24 cellular contexts compared by ENCODE assay signal in the genomic region with DNA sequence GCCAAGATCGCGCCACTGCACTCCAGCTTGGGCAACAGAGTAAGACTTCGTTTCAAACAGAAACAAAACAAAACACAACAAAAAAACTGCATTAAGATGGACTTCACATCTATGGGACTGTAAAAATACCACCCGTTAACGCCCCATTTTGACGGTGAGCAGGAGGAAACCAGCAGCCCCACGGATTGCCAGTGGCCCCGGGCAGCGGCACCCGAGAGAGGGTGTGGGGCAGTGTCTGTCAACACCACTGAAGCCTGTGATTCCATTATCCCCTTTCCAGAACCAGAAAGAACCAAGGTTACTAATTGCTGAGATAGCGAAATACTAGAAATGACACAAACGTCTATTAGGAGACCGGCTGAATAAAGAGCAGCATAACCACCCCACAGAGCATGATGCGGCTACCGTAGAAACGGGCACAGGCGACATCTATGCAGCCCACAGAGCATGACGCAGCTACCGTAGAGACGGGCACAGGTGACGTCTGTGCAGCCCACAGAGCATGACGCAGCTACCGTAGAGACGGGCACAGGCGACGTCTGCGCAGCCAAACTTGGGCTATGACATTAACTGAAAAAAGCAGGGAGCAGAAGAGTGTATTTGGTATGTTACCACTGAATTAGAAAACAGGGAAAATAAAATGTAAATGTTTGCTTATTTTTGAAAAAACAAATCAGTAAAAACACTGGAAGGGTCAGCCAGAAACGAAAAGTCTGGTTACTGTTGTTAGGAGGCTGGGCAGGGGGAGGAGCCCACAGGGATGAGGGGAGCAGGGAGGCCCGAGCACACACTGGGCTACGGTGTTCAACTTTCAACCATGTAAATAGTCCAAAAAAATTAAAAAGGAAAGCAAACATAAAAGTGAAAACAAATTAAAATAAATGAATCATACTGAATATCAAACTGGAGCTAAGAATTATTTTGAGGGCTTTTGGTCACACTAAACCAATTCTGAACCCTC.
A peak's percentile ranks its signal among the peaks of the same experiment; 100 is the strongest.
DNase-seq lines count a peak whose midpoint lies in the region; ATAC-seq, FAIRE-seq and TF ChIP-seq lines count a peak whose summit lies in the region.
"Had no signal": no experiment of that assay in that cellular context is flagged by ENCODE, and none has a peak within 500 bp of the region (broad histone marks: within the 10 kb centered on the region; RNA-seq: fewer than 3 reads in every experiment).

No MANE protein-coding gene starts in this region.

- H3K27ac ChIP-seq in H9 (ENCODE audit: insufficient read length, low read depth, low read length): no peak overlapping the region
- H3K27ac ChIP-seq in K562 (ENCODE audit: extremely low read depth, low read depth, low read length): no peak overlapping the region
- H3K27ac ChIP-seq in iPS-18a (ENCODE audit: low read length): no peak overlapping the region
- no peak overlapping the region for H3K27ac ChIP-seq in neuronal stem cell (replicated peaks; ENCODE audit: low read length)
- no peak overlapping the region for H3K27ac ChIP-seq in stomach
- H3K27ac ChIP-seq in effector memory CD4-positive, alpha-beta T cell (ENCODE audit: insufficient read depth, low read length, poor library complexity, severe bottlenecking): no peak overlapping the region

- no peaks in the 10 kb centered on the region for H3K9me1 ChIP-seq in K562 (ENCODE audit: control insufficient read depth, insufficient read depth, low read length)

- H2BK120ac ChIP-seq in H9 (ENCODE audit: low read depth, low read length, poor library complexity, severe bottlenecking) (no peak overlapping the region), neuronal stem cell (ENCODE audit: low read depth, low read length) (no peak overlapping the region)

- ATAC-seq in K562: no peak
- no peak for ATAC-seq in HG03139 (IDR thresholded peaks at IDR 0.05; ENCODE audit: unreplicated experiment)
- ATAC-seq: HCT116, Right ventricle myocardium inferior had no signal

- H2BK12ac ChIP-seq in H9 (ENCODE audit: insufficient read length, low read depth, low read length) (no peak overlapping the region), neuronal stem cell (ENCODE audit: low read length) (no peak overlapping the region)

- POLR2A ChIA-PET in K562 (lab: Yijun Ruan, JAX): interaction anchor here (1.8 kb wide), 1 partner anchor 10 kb away, joined by 8 read pairs; no protein-coding TSS in a partner anchor

- no peak overlapping the region for H4K5ac ChIP-seq in H9 (ENCODE audit: insufficient read length, low read depth, low read length)

- no peak overlapping the region for H3K56ac ChIP-seq in H9 (ENCODE audit: insufficient read length, low read depth, low read length)

- H2AK5ac ChIP-seq in H9 (ENCODE audit: insufficient read length, low read length): no peak overlapping the region
- H2AK5ac ChIP-seq in neuronal stem cell (ENCODE audit: low read depth, low read length): no peak overlapping the region

- H3K27me3 Mint-ChIP-seq in H9 (ENCODE audit: low read depth): peaks cover 2% of the 10 kb centered on the region
- H3K27me3 Mint-ChIP-seq: IgD-negative memory B cell had no signal

- H3K36me3 ChIP-seq in K562 (ENCODE audit: control insufficient read depth, insufficient read depth, low read length): peaks cover 3% of the 10 kb centered on the region; the same call in 1 of the 3 replicates
- H3K36me3 ChIP-seq in iPS-18a (ENCODE audit: control insufficient read depth, low read depth, low read length): no peaks in the 10 kb centered on the region
- H3K36me3 ChIP-seq in neuronal stem cell (replicated peaks in 1 of 2; ENCODE audit: control insufficient read depth in 2 of 2, insufficient read depth in 2 of 2, low read length in 2 of 2): peaks cover under 1 to 4% of the 10 kb centered on the region in 2 donors
- peaks cover 0 to 58% (median 26%) of the 10 kb centered on the region in 4 donors for H3K36me3 ChIP-seq in stomach
- no peaks in the 10 kb centered on the region for H3K36me3 ChIP-seq in effector memory CD4-positive, alpha-beta T cell (ENCODE audit: control insufficient read depth, insufficient read depth, low read length)
- H3K36me3 ChIP-seq: MG63 had no signal

- TF ChIP-seq EP300 in K562 (IDR thresholded peaks at IDR 0.05; ENCODE audit: low read length) (no peak), stomach (IDR thresholded peaks at IDR 0.05) (no peak)

- H3K4ac ChIP-seq in H9 (ENCODE audit: low read depth, low read length) (no peak overlapping the region), neuronal stem cell (ENCODE audit: low read length) (no peak overlapping the region)

- H3K4me3 ChIP-seq in K562 (no peak overlapping the region), iPS-18a (ENCODE audit: low read length) (peak overlapping the region; percentile 23), neuronal stem cell (ENCODE audit: low read length in 2 of 2) (no peak overlapping the region), stomach (no peak overlapping the region)
- H3K4me3 ChIP-seq in effector memory CD4-positive, alpha-beta T cell (ENCODE audit: insufficient read depth, low read depth, low read length, poor library complexity, severe bottlenecking): no peak overlapping the region
- H3K4me3 ChIP-seq: MG63 had no signal

- peak overlapping the region; percentile 43 for H3K4me2 ChIP-seq in H9 (ENCODE audit: insufficient read depth, insufficient read length, low read length)
- no peak overlapping the region for H3K4me2 ChIP-seq in K562 (ENCODE audit: insufficient read depth, low read length)
- no peak overlapping the region for H3K4me2 ChIP-seq in neuronal stem cell (ENCODE audit: insufficient read depth, low read length, poor library complexity, severe bottlenecking)

- H3K23me2 ChIP-seq in H9 (ENCODE audit: insufficient read length, low read depth, low read length, poor library complexity, severe bottlenecking): no peaks in the 10 kb centered on the region

- in situ Hi-C loops in K562 (cut with MboI): no loop called here

- H4K20me1 ChIP-seq in H9 (ENCODE audit: control insufficient read depth, insufficient read depth, insufficient read length) (no peaks in the 10 kb centered on the region), K562 (replicated peaks; ENCODE audit: control insufficient read depth, insufficient read depth, low read length) (no peaks in the 10 kb centered on the region)

- H4K91ac ChIP-seq in H9 (ENCODE audit: insufficient read length, low read depth, low read length) (no peak overlapping the region), neuronal stem cell (ENCODE audit: low read depth, low read length, poor library complexity) (no peak overlapping the region)

- FAIRE-seq in K562 (lab: Jason Lieb, UNC): no peak
- FAIRE-seq: RCC 7860 had no signal

- H3K79me1 ChIP-seq in H9 (ENCODE audit: insufficient read depth, low read depth, low read length, poor library complexity, severe bottlenecking) (no peaks in the 10 kb centered on the region), neuronal stem cell (ENCODE audit: low read depth, low read length) (no peaks in the 10 kb centered on the region)

- H3K23ac ChIP-seq in H9 (ENCODE audit: insufficient read length, low read depth, low read length): no peak overlapping the region
- peak overlapping the region; percentile 85 for H3K23ac ChIP-seq in neuronal stem cell (ENCODE audit: low read depth, low read length, poor library complexity)

- H3K4me1 Mint-ChIP-seq in H9: peaks cover 32 to 44% of the 10 kb centered on the region in 2 experiments
- H3K4me1 Mint-ChIP-seq: CD14-positive monocyte, IgD-negative memory B cell had no signal

- no peaks in the 10 kb centered on the region for H3K27me3 ChIP-seq in H9 (ENCODE audit: insufficient read depth, low read length)
- no peaks in the 10 kb centered on the region for H3K27me3 ChIP-seq in K562 (ENCODE audit: control insufficient read depth in 2 of 2, insufficient read depth in 2 of 2, low read length in 2 of 2)
- no peaks in the 10 kb centered on the region for H3K27me3 ChIP-seq in iPS-18a (ENCODE audit: control insufficient read depth, insufficient read depth, low read length)
- no peaks in the 10 kb centered on the region for H3K27me3 ChIP-seq in neuronal stem cell (ENCODE audit: control insufficient read depth in 3 of 3, insufficient read depth in 3 of 3, low read depth in 1 of 3, low read length in 3 of 3)
- no peaks in the 10 kb centered on the region for H3K27me3 ChIP-seq in stomach
- no peaks in the 10 kb centered on the region for H3K27me3 ChIP-seq in effector memory CD4-positive, alpha-beta T cell (replicated peaks; ENCODE audit: control insufficient read depth, insufficient read depth, low read length, poor library complexity, severe bottlenecking)
- H3K27me3 ChIP-seq: MG63 had no signal

- no peak overlapping the region for H3K9ac ChIP-seq in H9 (ENCODE audit: extremely low read depth, insufficient read length, low read length)
- no peak overlapping the region; a peak in 1 of 4 replicates for H3K9ac ChIP-seq in K562 (ENCODE audit: insufficient read depth in 1 of 2, low read depth in 2 of 2, low read length in 2 of 2)
- peak overlapping the region; percentile 32 for H3K9ac ChIP-seq in iPS-18a (ENCODE audit: low read length)
- H3K9ac ChIP-seq in neuronal stem cell (ENCODE audit: low read depth, low read length, poor library complexity): peak overlapping the region; percentile 45

- H3K4me1 ChIP-seq in H9 (ENCODE audit: insufficient read depth, low read length): peaks cover 2% of the 10 kb centered on the region; the same call in 1 of the 2 replicates
- H3K4me1 ChIP-seq in K562 (replicated peaks in 1 of 2; ENCODE audit: control insufficient read depth in 2 of 2, insufficient read depth in 2 of 2, low read length in 2 of 2): peaks cover 9 to 19% of the 10 kb centered on the region in 2 experiments; a peak in 4 of 5 replicates
- H3K4me1 ChIP-seq in iPS-18a (ENCODE audit: control insufficient read depth, low read depth, low read length): peaks cover 29% of the 10 kb centered on the region
- peaks cover 9 to 14% of the 10 kb centered on the region in 2 donors for H3K4me1 ChIP-seq in neuronal stem cell (ENCODE audit: control insufficient read depth in 2 of 2, insufficient read depth in 1 of 2, low read depth in 1 of 2, low read length in 2 of 2)
- H3K4me1 ChIP-seq in stomach: no peaks in the 10 kb centered on the region
- H3K4me1 ChIP-seq in effector memory CD4-positive, alpha-beta T cell (ENCODE audit: control insufficient read depth, insufficient read depth, low read length, poor library complexity, severe bottlenecking): no peaks in the 10 kb centered on the region

- no CpG with 5 or more reads among the region's 30 CpGs for WGBS in H9 (ENCODE audit: extremely low coverage, insufficient read length, low lambda C conversion rate)
- 88% methylated on average over 30 of the region's 30 CpGs for WGBS in K562 (ENCODE audit: insufficient coverage, low coverage, missing lambda C conversion rate)
- no CpG with 5 or more reads among the region's 30 CpGs for WGBS in neuronal stem cell (ENCODE audit: extremely low coverage in 2 of 2, insufficient read length in 2 of 2, insufficient replicate concordance in 1 of 2), 2 donors
- 90 to 95% (median 90%) methylated on average over 30 of the region's 30 CpGs for WGBS in stomach, 5 donors

- no peak for TF ChIP-seq CTCF in H9 (conservative IDR thresholded peaks at IDR 0.05)
- no peak for TF ChIP-seq CTCF in K562 (IDR thresholded peaks at IDR 0.05 in 2 of 3, conservative IDR thresholded peaks at IDR 0.05 in 1 of 3; ENCODE audit: insufficient read depth in 2 of 3, low read depth in 1 of 3, low read length in 3 of 3)
- TF ChIP-seq CTCF in stomach (IDR thresholded peaks at IDR 0.05): no peak

- no peak for TF ChIP-seq RAD21 in K562 (CRISPR knock-in tag; conservative IDR thresholded peaks at IDR 0.05 in 1 of 2, IDR thresholded peaks at IDR 0.05 in 1 of 2)

- H3K9me3 ChIP-seq in H9 (ENCODE audit: control insufficient read depth, low read depth, low read length) (no peaks in the 10 kb centered on the region), K562 (replicated peaks; ENCODE audit: control insufficient read depth, insufficient read depth, low read depth, low read length) (no peaks in the 10 kb centered on the region), iPS-18a (ENCODE audit: control insufficient read depth, low read depth, low read length) (no peaks in the 10 kb centered on the region), neuronal stem cell (replicated peaks in 1 of 2; ENCODE audit: control insufficient read depth in 2 of 2, insufficient read depth in 1 of 2, low read depth in 1 of 2, low read length in 2 of 2) (peaks cover 0 to 5% of the 10 kb centered on the region in 2 donors), stomach (no peaks in the 10 kb centered on the region)
- no peaks in the 10 kb centered on the region for H3K9me3 ChIP-seq in effector memory CD4-positive, alpha-beta T cell (ENCODE audit: control insufficient read depth, low read length)
- H3K9me3 ChIP-seq: MG63 had no signal

- H2BK5ac ChIP-seq in H9 (ENCODE audit: insufficient read length, low read length) (no peak overlapping the region), neuronal stem cell (ENCODE audit: low read length) (no peak overlapping the region)

- H3K4me3 Mint-ChIP-seq in H9: peak overlapping the region; percentile 59 to 73
- H3K4me3 Mint-ChIP-seq: CD14-positive monocyte, IgD-negative memory B cell had no signal

- H2BK20ac ChIP-seq in H9 (ENCODE audit: low read depth, low read length, poor library complexity, severe bottlenecking): no peak overlapping the region

- no peak overlapping the region for H2BK15ac ChIP-seq in H9 (ENCODE audit: low read depth, low read length)
- no peak overlapping the region for H2BK15ac ChIP-seq in neuronal stem cell (ENCODE audit: low read length)

- peak overlapping the region in 2 of 3 experiments; percentile 15 to 96; a peak in 4 of 7 replicates for H3K27ac Mint-ChIP-seq in H9
- H3K27ac Mint-ChIP-seq: IgD-negative memory B cell had no signal

- no peaks in the 10 kb centered on the region for H3K79me2 ChIP-seq in H9 (ENCODE audit: insufficient read depth, low read length)
- no peaks in the 10 kb centered on the region for H3K79me2 ChIP-seq in K562 (ENCODE audit: control insufficient read depth, insufficient read depth, low read length)

- CTCF ChIA-PET in K562 (lab: Yijun Ruan, JAX; ENCODE audit: low intra/inter-chr PET ratio): no interaction called here

- H3K14ac ChIP-seq in H9 (ENCODE audit: insufficient read depth, low read length) (no peak overlapping the region), neuronal stem cell (ENCODE audit: low read length) (no peak overlapping the region)

- intact Hi-C loops in K562 (cut with micrococcal nuclease): no loop called here
- intact Hi-C loops in stomach (cut with DNase I; ENCODE audit: low total_unique reads): no loop called here

- H3K9me3 Mint-ChIP-seq in H9: peaks cover 14 to 18% of the 10 kb centered on the region in 2 experiments
- H3K9me3 Mint-ChIP-seq: CD14-positive monocyte had no signal

- TF ChIP-seq POLR2A in K562 (conservative IDR thresholded peaks at IDR 0.05) (no peak), stomach (IDR thresholded peaks at IDR 0.05) (no peak)

- no peak for DNase-seq in H9
- no peak for DNase-seq in K562 (ENCODE audit: extremely low read depth in 1 of 4, low spot score in 3 of 4)
- DNase-seq in neuronal stem cell (ENCODE audit: low spot score): no peak
- no peak for DNase-seq in stomach
- no peak for DNase-seq in effector memory CD4-positive, alpha-beta T cell
- no peak for DNase-seq in NCI-H1417 (lab: John Stamatoyannopoulos, UW)
- DNase-seq: DMS 273 treated with DMSO at 0.1 percent for 48 hours; GF-D8; Kasumi-1; MG63; NCI-H1048; NCI-H1436 treated with DMSO at 0.1 percent for 48 hours; NCI-H2029; NCI-H2171 treated with DMSO at 0.1 percent for 48 hours; NCI-H446 treated with DMSO at 0.1 percent for 48 hours; NCI-H69; NK-92 treated with Interleukin-12 subunit alpha and Interleukin-12 subunit beta, amount 100 ng/mL, for 24 hours had no signal

- H3K18ac ChIP-seq in H9 (ENCODE audit: insufficient read length, low read depth, low read length): peak overlapping the region; percentile 0
- H3K18ac ChIP-seq in neuronal stem cell (ENCODE audit: low read length): no peak overlapping the region

- no TSS peak for BruUV-seq in K562 (replicated peaks; lab: Mats Ljungman, UMichigan)

- H3K36me3 Mint-ChIP-seq in H9 (ENCODE audit: insufficient read depth in 1 of 3, low read depth in 3 of 3): peaks cover 25 to 40% (median 31%) of the 10 kb centered on the region in 3 experiments

- H4K8ac ChIP-seq in H9 (replicated peaks; ENCODE audit: insufficient read length, low read depth, low read length) (no peak overlapping the region), neuronal stem cell (ENCODE audit: low read depth, low read length) (no peak overlapping the region)

- no peak overlapping the region for H3T11ph ChIP-seq in H9 (ENCODE audit: low read length)

- H2AFZ ChIP-seq in H9 (ENCODE audit: low read length): no peak overlapping the region
- H2AFZ ChIP-seq in K562 (ENCODE audit: low read depth, low read length): no peak overlapping the region
- no peak overlapping the region for H2AFZ ChIP-seq in neuronal stem cell (ENCODE audit: low read length)

Comparison
In these comparisons a context has a peak if more than half of its experiments do, and no peak if none do; other contexts are left out.
1. H3K9ac ChIP-seq: peak in iPS-18a (single experiment) and neuronal stem cell (single experiment); none in H9 (single experiment) and K562 (0 of 2).